19 cellular contexts compared by ENCODE assay signal in the genomic region with DNA sequence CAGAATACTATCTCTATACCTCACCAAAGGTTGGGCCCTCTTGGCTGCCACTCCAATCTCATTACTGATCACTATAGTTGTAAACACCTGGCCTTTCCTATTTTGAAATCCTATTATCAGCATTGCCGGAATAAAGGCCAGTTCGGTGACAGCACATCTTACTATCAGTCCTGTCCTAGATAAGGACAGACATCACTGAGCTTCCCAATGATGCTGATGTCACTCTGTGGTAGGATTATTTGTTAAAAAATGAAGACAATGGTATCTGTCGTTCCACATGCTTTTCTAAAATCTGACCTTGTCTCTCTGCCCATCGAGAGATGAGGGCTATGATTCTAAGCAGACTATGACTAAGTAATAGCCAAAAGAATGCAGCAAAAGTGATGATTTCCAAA.
DNase-seq lines count a peak whose midpoint lies in the region; ATAC-seq and TF ChIP-seq lines count a peak whose summit lies in the region.
"Had no signal": no experiment of that assay in that cellular context is flagged by ENCODE, and none has a peak within 500 bp of the region (broad histone marks: within the 10 kb centered on the region; RNA-seq: fewer than 3 reads in every experiment).

No MANE protein-coding gene starts in this region.

- H3K27ac ChIP-seq in GM23338 (ENCODE audit: low read depth) (no peak overlapping the region), parathyroid adenoma (peak overlapping the region; percentile 69), thyroid gland (peak overlapping the region; percentile 12 to 81 (median 59)), mesenchymal stem cell (ENCODE audit: low read length, poor library complexity, severe bottlenecking) (no peak overlapping the region), OCI-LY7 (ENCODE audit: low read depth, low read length, poor library complexity, severe bottlenecking) (no peak overlapping the region)
- H3K27ac ChIP-seq: BLaER1 treated with 17β-estradiol and CSF1 and Interleukin-3, amounts not matched to agents 10 nM and 100 nM; GM23248 had no signal

- no peak overlapping the region for H2AK5ac ChIP-seq in mesenchymal stem cell (ENCODE audit: low read length, severe bottlenecking)

- WGBS in thyroid gland, 2 donors: 87 to 88% methylated on average over 4 of the region's 4 CpGs
- 93% methylated on average over 4 of the region's 4 CpGs for WGBS in mesenchymal stem cell

- H3K4me2 ChIP-seq in GM23338 (no peak overlapping the region), parathyroid adenoma (ENCODE audit: low read length) (no peak overlapping the region), mesenchymal stem cell (ENCODE audit: low read length, poor library complexity, severe bottlenecking) (no peak overlapping the region), OCI-LY7 (ENCODE audit: low read length) (no peak overlapping the region)
- H3K4me2 ChIP-seq: BLaER1 treated with 17β-estradiol and CSF1 and Interleukin-3, amounts not matched to agents 10 nM and 100 nM had no signal

- BruUV-seq in OCI-LY7 (replicated peaks; lab: Mats Ljungman, UMichigan): no TSS peak

- no peaks in the 10 kb centered on the region for H3K79me2 ChIP-seq in GM23338 (replicated peaks; ENCODE audit: insufficient read depth)
- H3K79me2 ChIP-seq in parathyroid adenoma: no peaks in the 10 kb centered on the region
- no peaks in the 10 kb centered on the region for H3K79me2 ChIP-seq in OCI-LY7 (ENCODE audit: insufficient read depth, low read depth, low read length)

- no peak overlapping the region for H2BK120ac ChIP-seq in mesenchymal stem cell (ENCODE audit: low read depth, low read length)

- no peak overlapping the region for H2BK5ac ChIP-seq in mesenchymal stem cell (ENCODE audit: low read depth, low read length, poor library complexity, severe bottlenecking)

- H3K4me3 ChIP-seq in GM23338: no peak overlapping the region
- no peak overlapping the region for H3K4me3 ChIP-seq in parathyroid adenoma (ENCODE audit: low read depth, low read length)
- no peak overlapping the region for H3K4me3 ChIP-seq in thyroid gland (replicated peaks in 1 of 3)
- no peak overlapping the region for H3K4me3 ChIP-seq in mesenchymal stem cell (ENCODE audit: insufficient read depth in 1 of 2, low read depth in 1 of 2, low read length in 2 of 2)
- no peak overlapping the region for H3K4me3 ChIP-seq in OCI-LY7 (ENCODE audit: low read depth, low read length, poor library complexity, severe bottlenecking)
- H3K4me3 ChIP-seq: BLaER1 treated with 17β-estradiol and CSF1 and Interleukin-3, amounts not matched to agents 10 nM and 100 nM; GM12878; GM23248 had no signal

- H3K27me3 ChIP-seq in GM23338 (ENCODE audit: insufficient read depth) (no peaks in the 10 kb centered on the region), parathyroid adenoma (ENCODE audit: control insufficient read depth, insufficient read depth, low read length) (no peaks in the 10 kb centered on the region), thyroid gland (no peaks in the 10 kb centered on the region), mesenchymal stem cell (ENCODE audit: control insufficient read depth in 1 of 2, insufficient read depth in 1 of 2, low read length in 2 of 2) (no peaks in the 10 kb centered on the region)
- H3K27me3 ChIP-seq: BE2C; BLaER1 treated with 17β-estradiol and CSF1 and Interleukin-3, amounts not matched to agents 10 nM and 100 nM had no signal

- H3K9me3 Mint-ChIP-seq in GM23338: no peaks in the 10 kb centered on the region
- H3K9me3 Mint-ChIP-seq: CD4-positive, alpha-beta T cell; H9 had no signal

- H3K36me3 ChIP-seq in GM23338 (ENCODE audit: insufficient read depth) (no peaks in the 10 kb centered on the region), parathyroid adenoma (ENCODE audit: control insufficient read depth, insufficient read depth, low read length) (no peaks in the 10 kb centered on the region), thyroid gland (no peaks in the 10 kb centered on the region), mesenchymal stem cell (ENCODE audit: control insufficient read depth in 1 of 2, insufficient read depth in 2 of 2, low read depth in 1 of 2, low read length in 2 of 2) (no peaks in the 10 kb centered on the region), OCI-LY7 (ENCODE audit: insufficient read depth, low read length) (no peaks in the 10 kb centered on the region)
- H3K36me3 ChIP-seq: BE2C; BLaER1 treated with 17β-estradiol and CSF1 and Interleukin-3, amounts not matched to agents 10 nM and 100 nM had no signal

- no peak overlapping the region for H3K9ac ChIP-seq in parathyroid adenoma
- H3K9ac ChIP-seq in mesenchymal stem cell (ENCODE audit: low read length): no peak overlapping the region
- H3K9ac ChIP-seq: BLaER1 treated with 17β-estradiol and CSF1 and Interleukin-3, amounts not matched to agents 10 nM and 100 nM; GM23248 had no signal

- H4K20me1 ChIP-seq in GM23338 (replicated peaks; ENCODE audit: insufficient read depth) (no peaks in the 10 kb centered on the region), OCI-LY7 (ENCODE audit: insufficient read depth, low read length) (no peaks in the 10 kb centered on the region)
- H4K20me1 ChIP-seq: BLaER1 treated with 17β-estradiol and CSF1 and Interleukin-3, amounts not matched to agents 10 nM and 100 nM had no signal

- POLR2A ChIA-PET in OCI-LY7 (lab: Charles Lee): no interaction called here

- TF ChIP-seq POLR2A in thyroid gland (IDR thresholded peaks at IDR 0.05): no peak

- no peak overlapping the region for H3K4ac ChIP-seq in mesenchymal stem cell (ENCODE audit: low read depth in 1 of 2, low read length in 2 of 2)

- no peak overlapping the region for H3K4me3 Mint-ChIP-seq in GM23338
- H3K4me3 Mint-ChIP-seq: CD14-positive monocyte; CD4-positive, alpha-beta T cell; CD8-positive, alpha-beta memory T cell; H9 had no signal

- no peak overlapping the region for H3K18ac ChIP-seq in mesenchymal stem cell (ENCODE audit: low read depth in 1 of 2, low read length in 2 of 2)

- H3K79me1 ChIP-seq in mesenchymal stem cell (replicated peaks; ENCODE audit: low read length, poor library complexity, severe bottlenecking): no peaks in the 10 kb centered on the region

- H2AFZ ChIP-seq in GM23338 (peak overlapping the region; percentile 14; the same call in 1 of the 2 replicates), parathyroid adenoma (peak overlapping the region; percentile 53), mesenchymal stem cell (ENCODE audit: low read depth, low read length) (no peak overlapping the region), OCI-LY7 (ENCODE audit: low read length) (no peak overlapping the region)
- H2AFZ ChIP-seq: GM23248 had no signal

- 0 out of 2 replicates have a peak, but pooled peaks cover 2% of the 10 kb centered on the region for H3K4me1 ChIP-seq in GM23338 (ENCODE audit: insufficient read depth)
- peaks cover 3% of the 10 kb centered on the region for H3K4me1 ChIP-seq in parathyroid adenoma
- peaks cover 8 to 18% of the 10 kb centered on the region in 2 donors for H3K4me1 ChIP-seq in thyroid gland
- no peaks in the 10 kb centered on the region for H3K4me1 ChIP-seq in mesenchymal stem cell (ENCODE audit: control insufficient read depth, insufficient read depth, low read depth, low read length)
- H3K4me1 ChIP-seq in OCI-LY7 (ENCODE audit: insufficient read depth, low read length, poor library complexity, severe bottlenecking): no peaks in the 10 kb centered on the region
- H3K4me1 ChIP-seq: BE2C; BLaER1 treated with 17β-estradiol and CSF1 and Interleukin-3, amounts not matched to agents 10 nM and 100 nM had no signal

- no peak for DNase-seq in GM23338 (ENCODE audit: low spot score)
- DNase-seq in NCI-H82 treated with DMSO at 0.1 percent for 48 hours (lab: John Stamatoyannopoulos, UW; ENCODE audit: unreplicated experiment): peak; percentile 51
- DNase-seq in thyroid gland: no peak
- no peak for DNase-seq in mesenchymal stem cell
- DNase-seq in OCI-LY7 (ENCODE audit: low spot score): no peak
- DNase-seq: BE2C; CD4-positive, alpha-beta T cell; CD8-positive, alpha-beta memory T cell; DMS 273 treated with DMSO at 0.1 percent for 48 hours; DMS79; GDM1; H9 had no signal

- intact Hi-C loops in thyroid gland (cut with DNase I) (no loop called here), OCI-LY7 (cut with micrococcal nuclease; ENCODE audit: unreplicated experiment) (no loop called here)

- H3K27me3 Mint-ChIP-seq in GM23338 (ENCODE audit: insufficient read depth, low read depth, poor library complexity): peaks cover 2% of the 10 kb centered on the region
- H3K27me3 Mint-ChIP-seq: CD4-positive, alpha-beta T cell; CD8-positive, alpha-beta memory T cell had no signal

- TF ChIP-seq CTCF in GM23338 (conservative IDR thresholded peaks at IDR 0.05; ENCODE audit: low read depth in 2 of 2): no peak
- no peak for TF ChIP-seq CTCF in parathyroid adenoma (IDR thresholded peaks at IDR 0.05)
- TF ChIP-seq CTCF in thyroid gland (IDR thresholded peaks at IDR 0.05): no peak
- TF ChIP-seq CTCF in OCI-LY7 (conservative IDR thresholded peaks at IDR 0.05; ENCODE audit: low read length): no peak

- no peak overlapping the region for H3K27ac Mint-ChIP-seq in GM23338
- H3K27ac Mint-ChIP-seq: CD14-positive monocyte; CD4-positive, alpha-beta T cell; CD8-positive, alpha-beta memory T cell had no signal

- no peak overlapping the region for H4K91ac ChIP-seq in mesenchymal stem cell (ENCODE audit: low read length)

- H3K36me3 Mint-ChIP-seq in GM23338 (ENCODE audit: low read depth): no peaks in the 10 kb centered on the region
- H3K36me3 Mint-ChIP-seq: CD14-positive monocyte; CD8-positive, alpha-beta memory T cell had no signal

- H3K9me2 ChIP-seq in GM23338 (ENCODE audit: insufficient read depth) (peaks cover 3% of the 10 kb centered on the region; the same call in 1 of the 2 replicates), OCI-LY7 (ENCODE audit: insufficient read depth, low read length) (no peaks in the 10 kb centered on the region)

- H3K4me1 Mint-ChIP-seq in GM23338: no peaks in the 10 kb centered on the region
- H3K4me1 Mint-ChIP-seq: CD14-positive monocyte; CD8-positive, alpha-beta memory T cell had no signal

- no peak overlapping the region for H3K14ac ChIP-seq in mesenchymal stem cell (ENCODE audit: low read length in 2 of 2)

- H4K8ac ChIP-seq in mesenchymal stem cell (ENCODE audit: low read length): no peak overlapping the region

- CTCF ChIA-PET in OCI-LY7 (lab: Charles Lee; ENCODE audit: unreplicated experiment): no interaction called here

- H3K23ac ChIP-seq in mesenchymal stem cell (ENCODE audit: low read length in 2 of 2): no peak overlapping the region

- H3F3A ChIP-seq in GM23338 (replicated peaks; ENCODE audit: low read depth): no peaks in the 10 kb centered on the region

- ATAC-seq in GM23338: no peak
- no peak for ATAC-seq in HG02571 (IDR thresholded peaks at IDR 0.05; ENCODE audit: unreplicated experiment)
- ATAC-seq: GM12878, HCT116 had no signal

- H2BK15ac ChIP-seq in mesenchymal stem cell (ENCODE audit: low read depth, poor library complexity, severe bottlenecking): no peak overlapping the region

- H2BK12ac ChIP-seq in mesenchymal stem cell (ENCODE audit: low read length in 2 of 2): no peak overlapping the region

- no peaks in the 10 kb centered on the region for H3K9me3 ChIP-seq in parathyroid adenoma (ENCODE audit: control insufficient read depth, low read length)
- H3K9me3 ChIP-seq in thyroid gland: no peaks in the 10 kb centered on the region
- H3K9me3 ChIP-seq in mesenchymal stem cell (ENCODE audit: control insufficient read depth, low read length): no peaks in the 10 kb centered on the region
- H3K9me3 ChIP-seq in OCI-LY7 (ENCODE audit: low read length): no peaks in the 10 kb centered on the region
- H3K9me3 ChIP-seq: BE2C; BLaER1 treated with 17β-estradiol and CSF1 and Interleukin-3, amounts not matched to agents 10 nM and 100 nM had no signal

Comparison
In these comparisons a context has a peak if more than half of its experiments do, and no peak if none do; other contexts are left out.
1. H2AFZ ChIP-seq: peak in GM23338 (single experiment) and parathyroid adenoma (single experiment); none in mesenchymal stem cell (single experiment) and OCI-LY7 (single experiment).
2. H3K27ac ChIP-seq: peak in parathyroid adenoma (single experiment) and thyroid gland (3 of 3); none in GM23338 (single experiment), mesenchymal stem cell (single experiment) and OCI-LY7 (single experiment).